In the genomic region with DNA sequence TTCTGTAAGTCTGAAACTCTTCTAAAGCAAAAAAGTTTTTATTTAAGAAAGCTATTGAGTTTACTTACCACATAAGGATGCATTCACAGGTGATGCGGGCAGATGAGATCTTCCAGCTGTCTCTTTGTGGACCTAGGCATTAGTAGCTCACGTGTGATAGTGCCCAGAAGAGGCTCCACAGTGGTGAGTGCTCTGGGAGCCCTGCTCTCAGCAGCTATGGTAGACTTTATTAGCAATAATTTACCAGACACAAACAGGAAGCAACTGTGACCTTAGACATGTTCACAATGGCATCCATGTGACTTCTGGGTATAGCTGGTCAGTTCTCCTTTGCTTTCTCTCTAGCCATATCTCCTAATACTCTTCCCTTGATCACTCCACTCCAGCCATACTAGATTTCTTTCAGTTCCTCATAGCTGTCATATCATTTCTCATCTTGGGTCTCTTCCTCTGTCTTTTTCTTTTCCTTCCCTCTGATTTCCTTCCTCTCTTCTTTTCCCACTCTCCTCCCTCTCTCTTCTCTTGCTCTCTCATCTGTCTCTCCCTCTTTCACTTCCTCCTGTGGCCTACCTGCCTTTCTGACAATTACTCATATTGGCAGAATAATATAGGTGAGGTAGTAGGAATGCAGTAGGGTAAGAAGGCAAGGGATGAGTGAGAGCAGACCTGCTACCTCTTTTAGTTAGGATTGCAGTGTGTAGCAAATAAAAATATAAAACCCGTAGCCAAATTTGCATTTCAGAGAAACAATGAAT, we compare ENCODE assay signal across 13 cellular contexts.
DNase-seq lines count a peak whose midpoint lies in the region; ATAC-seq and TF ChIP-seq lines count a peak whose summit lies in the region.
"Had no signal": no experiment of that assay in that cellular context is flagged by ENCODE, and none has a peak within 500 bp of the region (broad histone marks: within the 10 kb centered on the region; RNA-seq: fewer than 3 reads in every experiment).

No MANE protein-coding gene starts in this region.

- POLR2A ChIA-PET in GM10248 (lab: Yijun Ruan, JAX) = no interaction called here

- ATAC-seq in GM19351 (IDR thresholded peaks at IDR 0.05; ENCODE audit: unreplicated experiment) (peak; percentile 58), HG02678 (IDR thresholded peaks at IDR 0.05; ENCODE audit: unreplicated experiment) (peak; percentile 60), HG03442 (IDR thresholded peaks at IDR 0.05; ENCODE audit: unreplicated experiment) (peak; percentile 68)
- ATAC-seq: left ventricle myocardium superior had no signal

- TF ChIP-seq CTCF in GM10248 (IDR thresholded peaks at IDR 0.05; ENCODE audit: control extremely low read depth, extremely low read depth, low read depth, missing control alignments) = no peak

- peak; percentile 18 for DNase-seq in GM10248 (ENCODE audit: extremely low spot score)
- DNase-seq in cerebellar cortex (ENCODE audit: low spot score) = no peak
- no peak for DNase-seq in stimulated activated CD4-positive, alpha-beta T cell treated with anti-CD3 and anti-CD28 coated beads, Interleukin-4, amount 100 ng/mL, for 24 hours
- no peak for DNase-seq in NCI-H146 (lab: John Stamatoyannopoulos, UW)
- DNase-seq in activated CD8-positive, alpha-beta memory T cell treated with anti-CD3 and anti-CD28 coated beads for 24 hours = no peak
- DNase-seq: activated CD4-positive, alpha-beta T cell treated with anti-CD3 and anti-CD28 coated beads, Interleukin-2, amount 10 ng/mL, durations not matched to agents 24 days and 14 days; activated naive CD4-positive, alpha-beta T cell treated with anti-CD3 and anti-CD28 coated beads, Interleukin-2, amount 10 ng/mL, durations not matched to agents 7 days and 5 days; left ventricle myocardium superior; NCI-H446 treated with DMSO at 0.1 percent for 48 hours; small intestine had no signal

- CTCF ChIA-PET in GM10248 (lab: Yijun Ruan, JAX) = interaction anchor here (1.1 kb wide), 1 partner anchor 60 kb away, joined by 3 read pairs; no protein-coding TSS in a partner anchor
